ENCODE assay signal across 17 cellular contexts in genomic region chr3:168100777-168101492, GRCh38. TPM values are rescaled to one million over a fixed set of nuclear protein-coding genes. Genes with fewer than 3 reads are reported as not detected.
DNase-seq lines count a peak whose midpoint lies in the region; ATAC-seq and TF ChIP-seq lines count a peak whose summit lies in the region.
"Had no signal": no experiment of that assay in that cellular context is flagged by ENCODE, and none has a peak within 500 bp of the region (broad histone marks: within the 10 kb centered on the region; RNA-seq: fewer than 3 reads in every experiment).

No MANE protein-coding gene starts in this region.

- H3K36me3 ChIP-seq in PC-3 (ENCODE audit: low read depth, low read length) (no peaks in the 10 kb centered on the region), adrenal gland (replicated peaks in 1 of 2) (no peaks in the 10 kb centered on the region)
- H3K36me3 ChIP-seq: Peyer's patch had no signal

- intact Hi-C loops in activated CD4-positive, alpha-beta T cell treated with anti-CD3 and anti-CD28 coated beads, Interleukin-2, amount 10 ng/mL, durations not matched to agents 24 days and 14 days (cut with micrococcal nuclease) = no loop called here
- intact Hi-C loops in PC-3 (cut with micrococcal nuclease) (no loop called here), adrenal gland (cut with DNase I) (no loop called here), CD14-positive monocyte (cut with micrococcal nuclease) (no loop called here)

- no peaks in the 10 kb centered on the region for H3K9me2 ChIP-seq in PC-3 (replicated peaks; ENCODE audit: low read length)

- 74 to 81% (median 79%) methylated on average over 3 of the region's 3 CpGs for WGBS in adrenal gland, 4 donors

- no peak for TF ChIP-seq POLR2A in adrenal gland (IDR thresholded peaks at IDR 0.05)

- CTCF ChIA-PET in activated CD4-positive, alpha-beta T cell treated with anti-CD3 and anti-CD28 coated beads, Interleukin-2, amount 10 ng/mL, durations not matched to agents 7 days and 5 days (lab: Charles Lee) = interaction anchor here (1.2 kb wide), 1 partner anchor 17 kb away, joined by 3 read pairs; no protein-coding TSS in a partner anchor
- CTCF ChIA-PET in PC-3 (lab: Charles Lee) = interaction anchor here (0.6 kb wide), 1 partner anchor 39 kb away, joined by 3 read pairs; no protein-coding TSS in a partner anchor

- no peak overlapping the region for H3K27ac Mint-ChIP-seq in activated CD4-positive, alpha-beta T cell treated with anti-CD3 and anti-CD28 coated beads, Interleukin-2, amount 10 ng/mL, durations not matched to agents 24 days and 14 days
- no peak overlapping the region for H3K27ac Mint-ChIP-seq in activated CD4-positive, alpha-beta T cell treated with anti-CD3 and anti-CD28 coated beads, Interleukin-2, amount 10 ng/mL, durations not matched to agents 7 days and 5 days
- H3K27ac Mint-ChIP-seq in CD14-positive monocyte = no peak overlapping the region

- POLR2A ChIA-PET in activated CD4-positive, alpha-beta T cell treated with anti-CD3 and anti-CD28 coated beads, Interleukin-2, amount 10 ng/mL, durations not matched to agents 7 days and 5 days (lab: Charles Lee) = no interaction called here
- POLR2A ChIA-PET in PC-3 (lab: Charles Lee; ENCODE audit: unreplicated experiment) = no interaction called here

- H3K4me3 ChIP-seq in PC-3 (ENCODE audit: low read length) (no peak overlapping the region), fibroblast of mammary gland (ENCODE audit: control insufficient read depth, low read depth, low read length) (no peak overlapping the region), adrenal gland (no peak overlapping the region)
- H3K4me3 ChIP-seq: Peyer's patch had no signal

- peaks cover 22% of the 10 kb centered on the region for H3K27me3 Mint-ChIP-seq in activated CD4-positive, alpha-beta T cell treated with anti-CD3 and anti-CD28 coated beads, Interleukin-2, amount 10 ng/mL, durations not matched to agents 24 days and 14 days
- peaks cover 25% of the 10 kb centered on the region for H3K27me3 Mint-ChIP-seq in activated CD4-positive, alpha-beta T cell treated with anti-CD3 and anti-CD28 coated beads, Interleukin-2, amount 10 ng/mL, durations not matched to agents 7 days and 5 days
- H3K27me3 Mint-ChIP-seq in CD14-positive monocyte (ENCODE audit: low read depth in 3 of 3) = peaks cover 0 to 1% (median 0%) of the 10 kb centered on the region in 3 donors

- H3K4me2 ChIP-seq in PC-3 (ENCODE audit: low read length) = no peak overlapping the region

- BruUV-seq in PC-3 (replicated peaks; lab: Mats Ljungman, UMichigan) = no TSS peak

- H2AFZ ChIP-seq in PC-3 (ENCODE audit: low read length) = no peak overlapping the region

- TF ChIP-seq CTCF in PC-3 (conservative IDR thresholded peaks at IDR 0.05; ENCODE audit: low read depth, low read length) (no peak), fibroblast of mammary gland (conservative IDR thresholded peaks at IDR 0.05; ENCODE audit: control insufficient read depth, insufficient read depth, low read depth, low read length) (no peak), adrenal gland (IDR thresholded peaks at IDR 0.05) (no peak), CD14-positive monocyte (IDR thresholded peaks at IDR 0.05) (no peak)

- H3K4me1 ChIP-seq in PC-3 (ENCODE audit: insufficient read depth, low read length) (peaks cover 16% of the 10 kb centered on the region), adrenal gland (replicated peaks in 1 of 2) (peaks cover 0 to 5% of the 10 kb centered on the region in 2 donors)
- H3K4me1 ChIP-seq: Caco-2, Peyer's patch had no signal

- no peak for ATAC-seq in PC-3

- no peaks in the 10 kb centered on the region for H3F3A ChIP-seq in PC-3 (ENCODE audit: low read length, unreplicated experiment)

- no peak overlapping the region for H3K9ac ChIP-seq in PC-3 (ENCODE audit: low read length)

- H3K4me1 Mint-ChIP-seq in activated CD4-positive, alpha-beta T cell treated with anti-CD3 and anti-CD28 coated beads, Interleukin-2, amount 10 ng/mL, durations not matched to agents 24 days and 14 days = peaks cover 6% of the 10 kb centered on the region
- peaks cover 7% of the 10 kb centered on the region for H3K4me1 Mint-ChIP-seq in activated CD4-positive, alpha-beta T cell treated with anti-CD3 and anti-CD28 coated beads, Interleukin-2, amount 10 ng/mL, durations not matched to agents 7 days and 5 days
- H3K4me1 Mint-ChIP-seq in CD14-positive monocyte = peaks cover 8% of the 10 kb centered on the region

- no peaks in the 10 kb centered on the region for H4K20me1 ChIP-seq in PC-3 (ENCODE audit: low read length)

- no peaks in the 10 kb centered on the region for H3K36me3 Mint-ChIP-seq in activated CD4-positive, alpha-beta T cell treated with anti-CD3 and anti-CD28 coated beads, Interleukin-2, amount 10 ng/mL, durations not matched to agents 24 days and 14 days (ENCODE audit: low read depth)
- no peaks in the 10 kb centered on the region for H3K36me3 Mint-ChIP-seq in activated CD4-positive, alpha-beta T cell treated with anti-CD3 and anti-CD28 coated beads, Interleukin-2, amount 10 ng/mL, durations not matched to agents 7 days and 5 days (ENCODE audit: low read depth)
- H3K36me3 Mint-ChIP-seq in CD14-positive monocyte = no peaks in the 10 kb centered on the region

- no peak overlapping the region for H3K4me3 Mint-ChIP-seq in activated CD4-positive, alpha-beta T cell treated with anti-CD3 and anti-CD28 coated beads, Interleukin-2, amount 10 ng/mL, durations not matched to agents 24 days and 14 days
- no peak overlapping the region for H3K4me3 Mint-ChIP-seq in activated CD4-positive, alpha-beta T cell treated with anti-CD3 and anti-CD28 coated beads, Interleukin-2, amount 10 ng/mL, durations not matched to agents 7 days and 5 days
- H3K4me3 Mint-ChIP-seq in CD14-positive monocyte = no peak overlapping the region

- H3K9me3 ChIP-seq in PC-3 (ENCODE audit: low read length) (no peaks in the 10 kb centered on the region), adrenal gland (replicated peaks in 1 of 3) (no peaks in the 10 kb centered on the region)
- H3K9me3 ChIP-seq: Caco-2, Peyer's patch had no signal

- DNase-seq in activated CD4-positive, alpha-beta T cell treated with anti-CD3 and anti-CD28 coated beads, Interleukin-2, amount 10 ng/mL, durations not matched to agents 24 days and 14 days = peak; percentile 4
- DNase-seq in activated CD4-positive, alpha-beta T cell treated with anti-CD3 and anti-CD28 coated beads, Interleukin-2, amount 10 ng/mL, durations not matched to agents 7 days and 5 days = no peak
- peak; percentile 24 for DNase-seq in PC-3
- DNase-seq in fibroblast of mammary gland (ENCODE audit: low read depth) = peak; percentile 32
- DNase-seq in stromal cell of bone marrow (ENCODE audit: low read depth) = peak; percentile 59
- DNase-seq in adrenal gland = no peak
- DNase-seq in stimulated activated naive CD4-positive, alpha-beta T cell (lab: John Stamatoyannopoulos, UW) = no peak
- no peak for DNase-seq in CD14-positive monocyte (ENCODE audit: low spot score)
- DNase-seq: Caco-2, DMS79, GF-D8, NCI-H1092, NCI-H1694, NCI-H69, Peyer's patch, SHP77 treated with DMSO at 0.1 percent for 48 hours had no signal

- H3K27me3 ChIP-seq in PC-3 (ENCODE audit: low read length) (no peaks in the 10 kb centered on the region), adrenal gland (no peaks in the 10 kb centered on the region)
- H3K27me3 ChIP-seq: Peyer's patch had no signal

- no peak overlapping the region for H3K27ac ChIP-seq in PC-3 (ENCODE audit: low read length)
- H3K27ac ChIP-seq in adrenal gland = no peak overlapping the region
- H3K27ac ChIP-seq: 22Rv1, Peyer's patch had no signal

- H3K9me3 Mint-ChIP-seq in activated CD4-positive, alpha-beta T cell treated with anti-CD3 and anti-CD28 coated beads, Interleukin-2, amount 10 ng/mL, durations not matched to agents 24 days and 14 days = no peaks in the 10 kb centered on the region
- H3K9me3 Mint-ChIP-seq in activated CD4-positive, alpha-beta T cell treated with anti-CD3 and anti-CD28 coated beads, Interleukin-2, amount 10 ng/mL, durations not matched to agents 7 days and 5 days = no peaks in the 10 kb centered on the region
- peaks cover 0 to 2% (median 0%) of the 10 kb centered on the region in 7 donors for H3K9me3 Mint-ChIP-seq in CD14-positive monocyte

- no peaks in the 10 kb centered on the region for H3K79me2 ChIP-seq in PC-3 (ENCODE audit: low read length)

RNA-seq across cellular contexts. Expression of gene GOLIM4, which starts 5.2 kb away (rescaled TPM):
- 8.5 and 8.6 TPM in 2 replicates for total RNA-seq in activated CD4-positive, alpha-beta T cell treated with anti-CD3 and anti-CD28 coated beads, Interleukin-2, amount 10 ng/mL, durations not matched to agents 24 days and 14 days
- 1 to 10 TPM; 1.6 to 1.7 TPM for total RNA-seq in activated CD4-positive, alpha-beta T cell treated with anti-CD3 and anti-CD28 coated beads, Interleukin-2, amount 10 ng/mL, durations not matched to agents 7 days and 5 days
- total RNA-seq in PC-3 (2014; rRNA removed) = 25.3 and 28.5 TPM in 2 replicates
- 10 to 100 TPM; 14.7 to 23.8 (median 17.0) TPM for total RNA-seq in adrenal gland
- polyA plus RNA-seq in adrenal gland = 10 to 100 TPM in 2 of 3 donors, 1 to 10 TPM in 1; 6.5 to 25.2 (median 12.4) TPM
- 1 to 10 TPM; 3.5 to 5.8 TPM for polyA plus RNA-seq in CD14-positive monocyte

Comparison
In these comparisons a context has a peak if more than half of its experiments do, and no peak if none do; other contexts are left out.
1. DNase-seq: peak in activated CD4-positive, alpha-beta T cell treated with anti-CD3 and anti-CD28 coated beads, Interleukin-2, amount 10 ng/mL, durations not matched to agents 24 days and 14 days (single experiment), PC-3 (single experiment), fibroblast of mammary gland (single experiment) and stromal cell of bone marrow (single experiment); none in activated CD4-positive, alpha-beta T cell treated with anti-CD3 and anti-CD28 coated beads, Interleukin-2, amount 10 ng/mL, durations not matched to agents 7 days and 5 days (single experiment), adrenal gland (0 of 7), stimulated activated naive CD4-positive, alpha-beta T cell (0 of 6) and CD14-positive monocyte (single experiment).